ENCODE assay signal across 19 cellular contexts in the genomic region with DNA sequence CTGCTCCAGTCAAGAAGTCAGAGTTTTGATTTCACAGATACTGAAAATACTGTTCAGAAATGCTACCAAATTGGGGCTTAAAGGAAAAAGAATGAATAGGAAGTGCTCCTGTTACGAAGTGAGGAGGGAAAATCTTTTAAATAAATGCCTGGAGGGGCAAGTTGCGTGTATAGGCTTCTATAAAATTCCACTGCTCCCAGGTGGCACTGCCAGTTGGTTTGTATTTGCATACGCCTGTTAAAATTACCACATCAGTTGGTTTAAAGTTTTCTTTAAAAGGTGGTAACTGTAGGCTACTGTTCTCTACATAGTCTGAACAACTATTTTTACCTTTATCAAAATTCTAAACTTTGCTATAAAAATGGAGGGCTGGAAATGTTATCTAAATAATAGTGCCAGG.
DNase-seq lines count a peak whose midpoint lies in the region; FAIRE-seq and TF ChIP-seq lines count a peak whose summit lies in the region.
"Had no signal": no experiment of that assay in that cellular context is flagged by ENCODE, and none has a peak within 500 bp of the region (broad histone marks: within the 10 kb centered on the region; RNA-seq: fewer than 3 reads in every experiment).

No MANE protein-coding gene starts in this region.

- peak overlapping the region; percentile 32 for H3K4me3 Mint-ChIP-seq in osteocyte (ENCODE audit: unreplicated experiment)
- H3K4me3 Mint-ChIP-seq: CD8-positive, alpha-beta memory T cell had no signal

- H3K4me3 ChIP-seq in GM06990 (replicated peaks; ENCODE audit: low read depth, low read length) = peak overlapping the region; percentile 2; the same call in 1 of the 2 replicates
- no peak overlapping the region for H3K4me3 ChIP-seq in kidney (ENCODE audit: low read length in 2 of 2)
- H3K4me3 ChIP-seq: SJSA1 had no signal

- FAIRE-seq in H54 (lab: Jason Lieb, UNC) = peak; percentile 6
- FAIRE-seq in kidney (lab: Jason Lieb, UNC) = no peak
- FAIRE-seq: D721Med had no signal

- no peaks in the 10 kb centered on the region for H3K9me3 Mint-ChIP-seq in osteocyte (ENCODE audit: unreplicated experiment)
- H3K9me3 Mint-ChIP-seq: CD8-positive, alpha-beta memory T cell had no signal

- H3K27me3 Mint-ChIP-seq in osteocyte (ENCODE audit: unreplicated experiment) = no peaks in the 10 kb centered on the region
- H3K27me3 Mint-ChIP-seq: CD8-positive, alpha-beta memory T cell had no signal

- intact Hi-C loops in kidney (cut with DNase I) = no loop called here

- H3K9me3 ChIP-seq in kidney (ENCODE audit: control insufficient read depth in 1 of 2, low read length in 2 of 2) = no peaks in the 10 kb centered on the region
- H3K9me3 ChIP-seq: SJSA1 had no signal

- no peaks in the 10 kb centered on the region for H3K36me3 ChIP-seq in GM06990 (ENCODE audit: control insufficient read depth, insufficient read depth, low read length)
- H3K36me3 ChIP-seq in kidney (ENCODE audit: control insufficient read depth in 1 of 2, insufficient read depth in 2 of 2, low read length in 2 of 2) = no peaks in the 10 kb centered on the region

- H3K27ac Mint-ChIP-seq in osteocyte (ENCODE audit: unreplicated experiment) = peak overlapping the region; percentile 81

- TF ChIP-seq CTCF in GM06990 (IDR thresholded peaks at IDR 0.05; ENCODE audit: insufficient read depth, low read length, poor library complexity, severe bottlenecking) (no peak), osteocyte (IDR thresholded peaks at IDR 0.05) (no peak), kidney (IDR thresholded peaks at IDR 0.05; ENCODE audit: borderline replicate concordance, extremely low read depth, insufficient read depth) (no peak)

- H3K4me1 ChIP-seq in kidney (ENCODE audit: control insufficient read depth in 1 of 2, insufficient read depth in 1 of 2, low read depth in 1 of 2, low read length in 2 of 2) = no peaks in the 10 kb centered on the region
- H3K4me1 ChIP-seq: SJSA1 had no signal

- peaks cover 25% of the 10 kb centered on the region for H3K4me1 Mint-ChIP-seq in osteocyte (ENCODE audit: unreplicated experiment)

- DNase-seq in GM06990 (ENCODE audit: extremely low read depth, insufficient read length) = no peak
- no peak for DNase-seq in H54 (ENCODE audit: insufficient read length, low spot score)
- peak; percentile 95 for DNase-seq in NCI-H526 treated with DMSO at 0.1 percent for 48 hours (lab: John Stamatoyannopoulos, UW)
- DNase-seq in osteocyte (ENCODE audit: extremely low spot score, unreplicated experiment) = no peak
- no peak for DNase-seq in activated CD4-positive, alpha-beta T cell treated with anti-CD3 and anti-CD28 coated beads for 48 hours
- DNase-seq in activated naive CD4-positive, alpha-beta T cell (lab: John Stamatoyannopoulos, UW) = no peak
- DNase-seq in kidney = no peak
- DNase-seq: CD8-positive, alpha-beta memory T cell; DMS79 treated with DMSO at 0.1 percent for 48 hours; GDM1; HCEC 1CT; KG1; MM.1S; NCI-H1105 treated with DMSO at 0.1 percent for 48 hours; NCI-H187; NCI-H345 had no signal

- H3K9ac ChIP-seq in kidney (ENCODE audit: low read length in 2 of 2) = no peak overlapping the region

- H3K27me3 ChIP-seq in GM06990 (replicated peaks; ENCODE audit: control insufficient read depth, insufficient read depth, low read length) = no peaks in the 10 kb centered on the region
- H3K27me3 ChIP-seq: SJSA1 had no signal

- no peak overlapping the region for H3K27ac ChIP-seq in kidney (ENCODE audit: low read depth in 2 of 2, low read length in 2 of 2)
- H3K27ac ChIP-seq: HL-60, SJSA1 had no signal

- H3K36me3 Mint-ChIP-seq in osteocyte (ENCODE audit: unreplicated experiment) = peaks cover 13% of the 10 kb centered on the region

- TF ChIP-seq POLR2A in H54 (IDR thresholded peaks at IDR 0.05; ENCODE audit: low read depth, low read length) = no peak
